In the genomic region with DNA sequence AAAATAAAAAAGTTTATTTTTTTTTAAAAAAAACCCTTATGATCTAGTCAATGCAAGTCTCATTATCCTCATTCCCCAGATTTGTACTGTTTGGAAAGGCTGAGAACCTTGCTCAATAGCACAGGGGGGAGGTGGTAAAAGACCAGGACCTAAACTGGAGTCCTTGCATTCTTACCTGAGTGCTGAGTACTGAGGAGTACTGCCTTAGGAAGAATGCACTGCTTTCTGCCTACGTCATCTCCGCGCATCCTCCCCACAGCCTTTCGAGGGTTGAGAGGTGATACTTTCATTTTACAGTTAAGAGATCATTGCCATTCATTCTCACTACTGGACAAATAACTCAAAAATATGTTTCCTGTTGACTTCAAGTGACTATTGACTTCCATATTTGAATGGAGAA, we compare ENCODE assay signal across 9 cellular contexts.
A peak's percentile ranks its signal among the peaks of the same experiment; 100 is the strongest.
DNase-seq lines count a peak whose midpoint lies in the region; ATAC-seq and TF ChIP-seq lines count a peak whose summit lies in the region.
"Had no signal": no experiment of that assay in that cellular context is flagged by ENCODE, and none has a peak within 500 bp of the region (broad histone marks: within the 10 kb centered on the region; RNA-seq: fewer than 3 reads in every experiment).

No MANE protein-coding gene starts in this region.

- no peak overlapping the region for H3K4me3 Mint-ChIP-seq in activated naive CD8-positive, alpha-beta T cell
- H3K4me3 Mint-ChIP-seq: dendritic cell treated with granulocyte-macrophage colony-stimulating factor and Interleukin-4, amounts not matched to agents 40 ng/mL and 50 ng/mL, for 4 days had no signal

- intact Hi-C loops in colonic mucosa (cut with DNase I), result no loop called here

- no peak overlapping the region for H3K9ac ChIP-seq in colonic mucosa (ENCODE audit: low read depth in 2 of 2, low read length in 2 of 2)

- H3K4me1 ChIP-seq in colonic mucosa, result no peaks in the 10 kb centered on the region

- H3K36me3 Mint-ChIP-seq in activated naive CD8-positive, alpha-beta T cell, result no peaks in the 10 kb centered on the region

- peak; percentile 5 for DNase-seq in stimulated activated CD8-positive, alpha-beta memory T cell treated with anti-CD3 and anti-CD28 coated beads, Interleukin-15, amount 100 ng/mL, for 1 hour (ENCODE audit: low read depth)
- DNase-seq in NCI-H510A treated with DMSO at 0.1 percent for 48 hours (lab: John Stamatoyannopoulos, UW), result no peak
- no peak for DNase-seq in colonic mucosa
- no peak for DNase-seq in omental fat pad (ENCODE audit: low spot score)

- ATAC-seq in GM19463 (IDR thresholded peaks at IDR 0.05; ENCODE audit: unreplicated experiment) (peak; percentile 63), HG03432 (IDR thresholded peaks at IDR 0.05; ENCODE audit: unreplicated experiment) (peak; percentile 60), omental fat pad (ENCODE audit: low FRiP score) (no peak), GM18868 (IDR thresholded peaks at IDR 0.05; ENCODE audit: unreplicated experiment) (no peak)

- TF ChIP-seq CTCF in colonic mucosa (IDR thresholded peaks at IDR 0.05) (no peak), omental fat pad (IDR thresholded peaks at IDR 0.05) (no peak)

- H3K9me3 Mint-ChIP-seq in activated naive CD8-positive, alpha-beta T cell (ENCODE audit: low read depth), result no peaks in the 10 kb centered on the region

- no peaks in the 10 kb centered on the region for H3K36me3 ChIP-seq in colonic mucosa

- H3K27ac ChIP-seq in colonic mucosa, result no peak overlapping the region

- no peaks in the 10 kb centered on the region for H3K27me3 ChIP-seq in colonic mucosa

- no peaks in the 10 kb centered on the region for H3K27me3 Mint-ChIP-seq in activated naive CD8-positive, alpha-beta T cell
- H3K27me3 Mint-ChIP-seq: dendritic cell treated with granulocyte-macrophage colony-stimulating factor and Interleukin-4, amounts not matched to agents 40 ng/mL and 50 ng/mL, for 4 days had no signal

- H3K9me3 ChIP-seq in colonic mucosa, result no peaks in the 10 kb centered on the region

- no peak overlapping the region for H3K4me3 ChIP-seq in colonic mucosa

- peak overlapping the region; percentile 23 for H3K27ac Mint-ChIP-seq in activated naive CD8-positive, alpha-beta T cell
- H3K27ac Mint-ChIP-seq: dendritic cell treated with granulocyte-macrophage colony-stimulating factor and Interleukin-4, amounts not matched to agents 40 ng/mL and 50 ng/mL, for 4 days had no signal

- H3K4me1 Mint-ChIP-seq in activated naive CD8-positive, alpha-beta T cell (ENCODE audit: low read depth), result peaks cover 17% of the 10 kb centered on the region

Comparison
In these comparisons a context has a peak if more than half of its experiments do, and no peak if none do; other contexts are left out.
1. ATAC-seq: peak in GM19463 (single experiment) and HG03432 (single experiment); none in omental fat pad (single experiment) and GM18868 (single experiment).